9 cellular contexts compared by ENCODE assay signal in genomic region chr22:46578251-46578823, GRCh38. TPM values are rescaled to one million over a fixed set of nuclear protein-coding genes. Genes with fewer than 3 reads are reported as not detected.
DNase-seq lines count a peak whose midpoint lies in the region; ATAC-seq, FAIRE-seq and TF ChIP-seq lines count a peak whose summit lies in the region.
"Had no signal": no experiment of that assay in that cellular context is flagged by ENCODE, and none has a peak within 500 bp of the region (broad histone marks: within the 10 kb centered on the region; RNA-seq: fewer than 3 reads in every experiment).

No MANE protein-coding gene starts in this region.

- ATAC-seq in GM19463 (IDR thresholded peaks at IDR 0.05; ENCODE audit: unreplicated experiment) (no peak), HG02840 (IDR thresholded peaks at IDR 0.05; ENCODE audit: low FRiP score, unreplicated experiment) (no peak)

- DNase-seq in activated T-helper 2 cell treated with anti-CD3 and anti-CD28 coated beads, Interferon-gamma antibody, Interleukin-2, Interleukin-4, amounts not matched to agents 10 μg/mL and 5 μg/mL and 100 μg/mL, durations not matched to agents 14 hours and 24 hours and 36 hours (ENCODE audit: low spot score) = no peak
- DNase-seq in hepatocyte (ENCODE audit: low spot score) (peak; percentile 8), small intestine (peak; percentile 48), HEK293T (ENCODE audit: extremely low spot score) (no peak), epidermal melanocyte (ENCODE audit: insufficient read length, low spot score) (no peak)
- DNase-seq: foreskin melanocyte had no signal

- H3K27me3 ChIP-seq in hepatocyte (no peaks in the 10 kb centered on the region), small intestine (ENCODE audit: control insufficient read depth in 2 of 2, insufficient read depth in 2 of 2, low read length in 2 of 2) (no peaks in the 10 kb centered on the region)

- H3K4me1 ChIP-seq in HEK293 (ENCODE audit: control insufficient read depth, insufficient read depth, low read length) = peaks cover 24% of the 10 kb centered on the region
- peaks cover 65% of the 10 kb centered on the region for H3K4me1 ChIP-seq in hepatocyte (ENCODE audit: insufficient read depth)
- peaks cover 11 to 15% of the 10 kb centered on the region in 2 donors for H3K4me1 ChIP-seq in small intestine (ENCODE audit: control insufficient read depth in 2 of 2, insufficient read depth in 1 of 2, low read depth in 1 of 2, low read length in 1 of 2)

- peaks cover 54% of the 10 kb centered on the region for H3K79me2 ChIP-seq in hepatocyte

- peaks cover 46% of the 10 kb centered on the region for H3K4me1 Mint-ChIP-seq in activated T-helper 2 cell treated with anti-CD3 and anti-CD28 coated beads, Interferon-gamma antibody, Interleukin-2, Interleukin-4, amounts not matched to agents 10 μg/mL and 5 μg/mL and 100 μg/mL, durations not matched to agents 14 hours and 24 hours and 36 hours (ENCODE audit: low read depth)

- no peaks in the 10 kb centered on the region for H3K9me3 Mint-ChIP-seq in activated T-helper 2 cell treated with anti-CD3 and anti-CD28 coated beads, Interferon-gamma antibody, Interleukin-2, Interleukin-4, amounts not matched to agents 10 μg/mL and 5 μg/mL and 100 μg/mL, durations not matched to agents 14 hours and 24 hours and 36 hours

- CTCF ChIA-PET in HEK293 (lab: Yijun Ruan, JAX) (interaction anchor here (0.7 kb wide), 1 partner anchor 1731 kb away, joined by 3 read pairs; no protein-coding TSS in a partner anchor), HEK293T (lab: Yijun Ruan, JAX) (no interaction called here)

- H3K9me3 ChIP-seq in HEK293 (ENCODE audit: control insufficient read depth, insufficient read depth, low read depth, low read length) (no peaks in the 10 kb centered on the region), hepatocyte (ENCODE audit: low read depth) (no peaks in the 10 kb centered on the region), small intestine (ENCODE audit: control insufficient read depth, low read depth) (no peaks in the 10 kb centered on the region)

- H3K4me3 ChIP-seq in HEK293 (ENCODE audit: low read depth, low read length) (peak overlapping the region; percentile 55), hepatocyte (peak overlapping the region; percentile 64), small intestine (ENCODE audit: low read depth in 1 of 2, low read length in 2 of 2) (peak overlapping the region; percentile 9 to 84)

- POLR2A ChIA-PET in HEK293 (lab: Yijun Ruan, JAX) = no interaction called here
- POLR2A ChIA-PET in HEK293T (lab: Yijun Ruan, JAX) = no interaction called here

- H3K4me3 Mint-ChIP-seq in activated T-helper 2 cell treated with anti-CD3 and anti-CD28 coated beads, Interferon-gamma antibody, Interleukin-2, Interleukin-4, amounts not matched to agents 10 μg/mL and 5 μg/mL and 100 μg/mL, durations not matched to agents 14 hours and 24 hours and 36 hours (ENCODE audit: low read depth) = peak overlapping the region; percentile 92

- H3K27me3 Mint-ChIP-seq in activated T-helper 2 cell treated with anti-CD3 and anti-CD28 coated beads, Interferon-gamma antibody, Interleukin-2, Interleukin-4, amounts not matched to agents 10 μg/mL and 5 μg/mL and 100 μg/mL, durations not matched to agents 14 hours and 24 hours and 36 hours (ENCODE audit: low read depth) = no peaks in the 10 kb centered on the region

- H3K36me3 Mint-ChIP-seq in activated T-helper 2 cell treated with anti-CD3 and anti-CD28 coated beads, Interferon-gamma antibody, Interleukin-2, Interleukin-4, amounts not matched to agents 10 μg/mL and 5 μg/mL and 100 μg/mL, durations not matched to agents 14 hours and 24 hours and 36 hours (ENCODE audit: low read depth) = peaks cover 4% of the 10 kb centered on the region

- FAIRE-seq in small intestine (lab: Jason Lieb, UNC) = no peak

- peak overlapping the region; percentile 40 for H3K27ac Mint-ChIP-seq in activated T-helper 2 cell treated with anti-CD3 and anti-CD28 coated beads, Interferon-gamma antibody, Interleukin-2, Interleukin-4, amounts not matched to agents 10 μg/mL and 5 μg/mL and 100 μg/mL, durations not matched to agents 14 hours and 24 hours and 36 hours

- peak overlapping the region; percentile 97 for H3K4me2 ChIP-seq in hepatocyte

- WGBS in hepatocyte (ENCODE audit: low lambda C conversion rate, missing lambda C conversion rate) = 66% methylated on average over 8 of the region's 9 CpGs
- 11 to 38% (median 36%) methylated on average over 9 of the region's 9 CpGs for WGBS in small intestine, 3 donors

- intact Hi-C loops in activated T-helper 2 cell treated with anti-CD3 and anti-CD28 coated beads, Interferon-gamma antibody, Interleukin-2, Interleukin-4, amounts not matched to agents 10 μg/mL and 5 μg/mL and 100 μg/mL, durations not matched to agents 14 hours and 24 hours and 36 hours (cut with micrococcal nuclease) = loop anchor here (5.0 kb wide), 3 partner anchors 34 to 94 kb away; no protein-coding TSS in a partner anchor

- peaks cover 17% of the 10 kb centered on the region for H4K20me1 ChIP-seq in hepatocyte (ENCODE audit: insufficient read depth, poor library complexity, severe bottlenecking)

- H3K9me2 ChIP-seq in hepatocyte (replicated peaks; ENCODE audit: insufficient read depth) = no peaks in the 10 kb centered on the region

- no peak overlapping the region for H2AFZ ChIP-seq in hepatocyte

- no peak overlapping the region; the same call in 1 of the 2 replicates for H3K27ac ChIP-seq in HEK293 (ENCODE audit: extremely low read depth, low read depth, low read length)
- peak overlapping the region; percentile 71 for H3K27ac ChIP-seq in hepatocyte
- peak overlapping the region; percentile 79 to 89 for H3K27ac ChIP-seq in small intestine (ENCODE audit: low read depth in 1 of 2, low read length in 1 of 2)

- no peak for TF ChIP-seq CTCF in HEK293 (tag by site-specific recombination; IDR thresholded peaks at IDR 0.05)
- no peak for TF ChIP-seq CTCF in hepatocyte (IDR thresholded peaks at IDR 0.05; ENCODE audit: poor library complexity)

- H3K36me3 ChIP-seq in HEK293 (ENCODE audit: control insufficient read depth in 2 of 2, insufficient read depth in 1 of 2, low read length in 2 of 2) (no peaks in the 10 kb centered on the region), hepatocyte (replicated peaks; ENCODE audit: insufficient read depth, low read depth) (no peaks in the 10 kb centered on the region), small intestine (ENCODE audit: control insufficient read depth in 2 of 2, insufficient read depth in 2 of 2, low read length in 2 of 2) (no peaks in the 10 kb centered on the region)

TF ChIP-seq in HEK293, 187 proteins besides CTCF, POLR2A, EP300 and RAD21 (continues in another document):
- TF ChIP-seq ZNF776 (tag by site-specific recombination; IDR thresholded peaks at IDR 0.05; ENCODE audit: borderline replicate concordance) (no peak), ZNF354C (tag by site-specific recombination; IDR thresholded peaks at IDR 0.05; ENCODE audit: borderline replicate concordance, low read depth) (no peak), ZNF664 (tag by site-specific recombination; IDR thresholded peaks at IDR 0.05) (no peak), RBAK (tag by site-specific recombination; IDR thresholded peaks at IDR 0.05) (no peak), ZNF324 (tag by site-specific recombination; IDR thresholded peaks at IDR 0.05) (no peak), ZNF513 (tag by site-specific recombination; IDR thresholded peaks at IDR 0.05) (no peak), SP7 (tag by site-specific recombination; IDR thresholded peaks at IDR 0.05) (no peak)

TF ChIP-seq in HEK293T, 16 proteins besides CTCF, POLR2A, EP300 and RAD21:
- TF ChIP-seq CTBP1 (IDR thresholded peaks at IDR 0.05; ENCODE audit: borderline replicate concordance) (no peak), TARDBP (IDR thresholded peaks at IDR 0.05) (no peak)

RNA-seq across cellular contexts. Expression of gene CELSR1, which starts 40.9 kb away (rescaled TPM):
- 0.30 and 0.41 TPM in 2 replicates for total RNA-seq in activated T-helper 2 cell treated with anti-CD3 and anti-CD28 coated beads, Interferon-gamma antibody, Interleukin-2, Interleukin-4, amounts not matched to agents 10 μg/mL and 5 μg/mL and 100 μg/mL, durations not matched to agents 14 hours and 24 hours and 36 hours
- 5.8 and 8.7 TPM in 2 replicates for total RNA-seq in hepatocyte
- 3.0 and 4.9 TPM in 2 replicates for polyA plus RNA-seq in hepatocyte
- polyA plus RNA-seq in small intestine = 1 to 10 TPM in 1 of 3 donors, under 1 TPM in 1, not detected in 1; 0.27 to 1.9 TPM

RNA-seq across cellular contexts. Expression of gene GRAMD4, which starts 41.8 kb away (rescaled TPM):
- total RNA-seq in activated T-helper 2 cell treated with anti-CD3 and anti-CD28 coated beads, Interferon-gamma antibody, Interleukin-2, Interleukin-4, amounts not matched to agents 10 μg/mL and 5 μg/mL and 100 μg/mL, durations not matched to agents 14 hours and 24 hours and 36 hours = 90.8 and 91.6 TPM in 2 replicates
- total RNA-seq in hepatocyte = 21.2 and 21.8 TPM in 2 replicates
- polyA plus RNA-seq in hepatocyte (31.0 and 32.6 TPM in 2 replicates), small intestine (10 to 100 TPM; 30.5 to 64.9 (median 43.2) TPM)

Comparison
In these comparisons a context has a peak if more than half of its experiments do, and no peak if none do; other contexts are left out.
1. DNase-seq: peak in hepatocyte (single experiment) and small intestine (single experiment); none in activated T-helper 2 cell treated with anti-CD3 and anti-CD28 coated beads, Interferon-gamma antibody, Interleukin-2, Interleukin-4, amounts not matched to agents 10 μg/mL and 5 μg/mL and 100 μg/mL, durations not matched to agents 14 hours and 24 hours and 36 hours (single experiment), HEK293T (single experiment) and epidermal melanocyte (single experiment).
2. Peak in every context shown above with its lines, with median percentiles within 50 percentile points of each other: H3K4me3 ChIP-seq.